ENCODE assay signal across 8 cellular contexts in the genomic region with DNA sequence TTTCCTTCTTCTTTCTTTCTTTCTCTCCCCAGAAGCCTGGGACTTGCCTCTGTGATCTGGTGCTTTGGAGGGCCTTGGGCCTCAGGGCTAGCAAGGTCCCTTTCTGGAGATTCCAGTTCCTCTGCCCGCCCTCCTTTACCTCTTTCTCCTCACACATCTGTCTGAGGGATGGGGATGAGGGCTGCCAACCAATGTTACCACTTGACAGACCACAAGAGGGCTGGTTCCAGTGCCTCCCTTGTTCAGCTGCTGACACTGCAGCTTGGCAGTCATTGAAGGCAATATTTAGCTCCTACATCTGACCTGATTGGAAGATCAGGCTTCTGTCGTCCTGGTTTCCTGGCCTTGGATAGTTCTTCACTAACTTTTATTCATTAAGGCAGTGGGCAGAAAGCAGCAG. TPM values are rescaled to one million over a fixed set of nuclear protein-coding genes. Genes with fewer than 3 reads are reported as not detected.
DNase-seq lines count a peak whose midpoint lies in the region; ATAC-seq lines count a peak whose summit lies in the region.

No MANE protein-coding gene starts in this region.

- 67% methylated on average over 2 of the region's 2 CpGs for WGBS in mesenchymal stem cell

- H3K18ac ChIP-seq in mesenchymal stem cell (ENCODE audit: low read depth in 1 of 2, low read length in 2 of 2), result no peak overlapping the region

- H3K36me3 ChIP-seq in mesenchymal stem cell (ENCODE audit: control insufficient read depth in 1 of 2, insufficient read depth in 2 of 2, low read depth in 1 of 2, low read length in 2 of 2), result no peaks in the 10 kb centered on the region

- ATAC-seq in GM21390 (IDR thresholded peaks at IDR 0.05; ENCODE audit: unreplicated experiment) (no peak), GM21526 (IDR thresholded peaks at IDR 0.05; ENCODE audit: low FRiP score, unreplicated experiment) (no peak)

- no peak overlapping the region for H3K4ac ChIP-seq in mesenchymal stem cell (ENCODE audit: low read depth in 1 of 2, low read length in 2 of 2)

- no peak overlapping the region for H2BK120ac ChIP-seq in mesenchymal stem cell (ENCODE audit: low read depth, low read length)

- no peak overlapping the region for H4K91ac ChIP-seq in mesenchymal stem cell (ENCODE audit: low read length)

- no peak overlapping the region for H3K4me2 ChIP-seq in mesenchymal stem cell (ENCODE audit: low read length, poor library complexity, severe bottlenecking)

- H3K9ac ChIP-seq in mesenchymal stem cell (ENCODE audit: low read length), result no peak overlapping the region

- H2BK12ac ChIP-seq in mesenchymal stem cell (ENCODE audit: low read length in 2 of 2), result no peak overlapping the region

- no peaks in the 10 kb centered on the region for H3K9me3 ChIP-seq in mesenchymal stem cell (ENCODE audit: control insufficient read depth, low read length)

- DNase-seq in SKM-1 treated with dmso at 0.1 percent for 144 hours (lab: John Stamatoyannopoulos, UW; ENCODE audit: unreplicated experiment) (peak; percentile 22), SKM-1 (lab: John Stamatoyannopoulos, UW; ENCODE audit: unreplicated experiment) (no peak), NCI-H1092 treated with DMSO at 0.1 percent for 48 hours (lab: John Stamatoyannopoulos, UW) (peak; percentile 8), mesenchymal stem cell (peak; percentile 24), KG1 (lab: John Stamatoyannopoulos, UW) (no peak)
- DNase-seq in activated gamma-delta T cell treated with anti-CD3 and anti-CD28 coated beads, Interleukin-2, amount 50 U/mL, for 16 hours (ENCODE audit: low read depth), result peak; percentile 38

- H3K27ac ChIP-seq in mesenchymal stem cell (ENCODE audit: low read length, poor library complexity, severe bottlenecking), result no peak overlapping the region

- H3K4me1 ChIP-seq in mesenchymal stem cell (ENCODE audit: control insufficient read depth, insufficient read depth, low read depth, low read length), result peaks cover 8% of the 10 kb centered on the region

- no peak overlapping the region for H3K14ac ChIP-seq in mesenchymal stem cell (ENCODE audit: low read length in 2 of 2)

- H4K8ac ChIP-seq in mesenchymal stem cell (ENCODE audit: low read length), result no peak overlapping the region

- H3K4me3 ChIP-seq in mesenchymal stem cell (ENCODE audit: insufficient read depth in 1 of 2, low read depth in 1 of 2, low read length in 2 of 2), result no peak overlapping the region

- no peak overlapping the region for H2BK5ac ChIP-seq in mesenchymal stem cell (ENCODE audit: low read depth, low read length, poor library complexity, severe bottlenecking)

- no peak overlapping the region for H2AK5ac ChIP-seq in mesenchymal stem cell (ENCODE audit: low read length, severe bottlenecking)

- H2BK15ac ChIP-seq in mesenchymal stem cell (ENCODE audit: low read depth, poor library complexity, severe bottlenecking), result no peak overlapping the region

- no peaks in the 10 kb centered on the region for H3K79me1 ChIP-seq in mesenchymal stem cell (replicated peaks; ENCODE audit: low read length, poor library complexity, severe bottlenecking)

- H3K23ac ChIP-seq in mesenchymal stem cell (ENCODE audit: low read length in 2 of 2), result no peak overlapping the region

- H3K27me3 ChIP-seq in mesenchymal stem cell (ENCODE audit: control insufficient read depth in 1 of 2, insufficient read depth in 1 of 2, low read length in 2 of 2), result no peaks in the 10 kb centered on the region

- no peak overlapping the region for H2AFZ ChIP-seq in mesenchymal stem cell (ENCODE audit: low read depth, low read length)

RNA-seq across cellular contexts. Expression of a gene that starts 3.6 kb away (rescaled TPM):
- polyA plus RNA-seq in mesenchymal stem cell (2013, experiment 1 of 2), result 13.6 TPM
- polyA plus RNA-seq in mesenchymal stem cell (2013, experiment 2 of 2), result 14.5 TPM

RNA-seq across cellular contexts. Expression of a gene that starts 49.0 kb away (rescaled TPM):
- 104 TPM for polyA plus RNA-seq in mesenchymal stem cell (2013, experiment 1 of 2)
- polyA plus RNA-seq in mesenchymal stem cell (2013, experiment 2 of 2), result 105 TPM

Comparison
In these comparisons a context has a peak if more than half of its experiments do, and no peak if none do; other contexts are left out.
1. DNase-seq: peak in SKM-1 treated with dmso at 0.1 percent for 144 hours (single experiment), NCI-H1092 treated with DMSO at 0.1 percent for 48 hours (single experiment), activated gamma-delta T cell treated with anti-CD3 and anti-CD28 coated beads, Interleukin-2, amount 50 U/mL, for 16 hours (single experiment) and mesenchymal stem cell (single experiment); none in SKM-1 (single experiment) and KG1 (single experiment).